ENCODE assay signal across 9 cellular contexts in the genomic region with DNA sequence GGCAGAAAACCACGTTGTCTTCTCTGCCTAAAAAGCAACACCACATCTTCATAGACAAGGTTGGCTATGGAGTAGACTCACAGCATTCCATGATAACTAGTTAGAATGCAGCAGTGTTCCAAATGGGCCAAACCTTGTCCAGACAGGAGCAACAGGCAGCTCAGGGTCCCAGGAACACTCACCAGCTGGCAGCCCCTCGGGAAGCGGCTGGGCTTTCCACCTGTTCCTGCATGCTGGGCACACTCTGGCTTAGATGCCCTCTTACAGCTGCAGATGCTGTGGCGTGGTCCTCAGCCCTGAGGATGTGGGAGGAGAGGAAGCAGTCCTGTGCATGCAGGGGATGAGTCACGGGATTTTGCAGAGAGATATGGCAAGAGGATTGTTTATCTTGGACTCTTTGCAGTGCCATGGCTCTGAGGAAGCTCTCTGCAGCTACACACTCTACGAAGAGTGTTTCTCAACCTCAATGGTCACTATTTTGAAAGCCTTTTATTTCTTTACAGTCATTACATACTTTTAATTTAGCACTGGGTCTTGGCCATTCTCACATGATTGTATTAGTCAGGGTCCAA. TPM values are rescaled to one million over a fixed set of nuclear protein-coding genes. Genes with fewer than 3 reads are reported as not detected.
A peak's percentile ranks its signal among the peaks of the same experiment; 100 is the strongest.
DNase-seq lines count a peak whose midpoint lies in the region; ATAC-seq and TF ChIP-seq lines count a peak whose summit lies in the region.
"Had no signal": no experiment of that assay in that cellular context is flagged by ENCODE, and none has a peak within 500 bp of the region (broad histone marks: within the 10 kb centered on the region; RNA-seq: fewer than 3 reads in every experiment).

No MANE protein-coding gene starts in this region.

- no peaks in the 10 kb centered on the region for H3K9me3 ChIP-seq in skeletal muscle satellite cell (replicated peaks; ENCODE audit: low read length)

- H3K4me2 ChIP-seq in skeletal muscle satellite cell (ENCODE audit: low read length), result peak overlapping the region; percentile 27

- H3K9me3 Mint-ChIP-seq in HFFc6, result no peaks in the 10 kb centered on the region
- H3K9me3 Mint-ChIP-seq: central memory CD8-positive, alpha-beta T cell had no signal

- H3K4me1 ChIP-seq in skeletal muscle satellite cell (ENCODE audit: control insufficient read depth, insufficient read depth, low read length), result peaks cover 36% of the 10 kb centered on the region

- H3K27me3 Mint-ChIP-seq in HFFc6 (ENCODE audit: insufficient read depth), result peaks cover 19% of the 10 kb centered on the region
- H3K27me3 Mint-ChIP-seq: central memory CD8-positive, alpha-beta T cell had no signal

- H3K4me1 Mint-ChIP-seq in HFFc6 (ENCODE audit: low read depth), result peaks cover 22% of the 10 kb centered on the region

- TF ChIP-seq CTCF in HFFc6 (IDR thresholded peaks at IDR 0.05), result no peak

- H3K27ac Mint-ChIP-seq in HFFc6, result peak overlapping the region; percentile 84

- no peaks in the 10 kb centered on the region for H3K27me3 ChIP-seq in skeletal muscle satellite cell (ENCODE audit: control insufficient read depth, insufficient read depth, low read length)

- H3K4me3 ChIP-seq in skeletal muscle satellite cell (ENCODE audit: low read length), result no peak overlapping the region

- ATAC-seq in SK-N-SH treated with all-trans-retinoic acid at 6 μM for 48 hours (peak; percentile 99), HG03565 (IDR thresholded peaks at IDR 0.05; ENCODE audit: unreplicated experiment) (no peak), HG03025 (IDR thresholded peaks at IDR 0.05; ENCODE audit: low FRiP score, unreplicated experiment) (no peak)

- peak overlapping the region; percentile 55 for H3K4me3 Mint-ChIP-seq in HFFc6
- H3K4me3 Mint-ChIP-seq: central memory CD8-positive, alpha-beta T cell had no signal

- DNase-seq in AG08396 (ENCODE audit: low spot score), result peak; percentile 96
- peak; percentile 93 for DNase-seq in HFFc6
- DNase-seq in fibroblast of the conjunctiva (ENCODE audit: low read depth), result peak; percentile 93
- DNase-seq in activated effector memory CD4-positive, alpha-beta T cell treated with Interleukin-2 at 50 U/mL for 16 hours, result no peak

- H3K36me3 ChIP-seq in skeletal muscle satellite cell (ENCODE audit: insufficient read depth, low read length), result no peaks in the 10 kb centered on the region

- no peaks in the 10 kb centered on the region; the same call in 1 of the 2 replicates for H3K36me3 Mint-ChIP-seq in HFFc6 (ENCODE audit: low read depth)

- H3K9ac ChIP-seq in skeletal muscle satellite cell (ENCODE audit: low read depth, low read length), result no peak overlapping the region

TF ChIP-seq in SK-N-SH treated with all-trans-retinoic acid at 6 μM for 48 hours, 23 proteins besides CTCF, POLR2A, EP300 and RAD21:
- TF ChIP-seq, protein P1, sequence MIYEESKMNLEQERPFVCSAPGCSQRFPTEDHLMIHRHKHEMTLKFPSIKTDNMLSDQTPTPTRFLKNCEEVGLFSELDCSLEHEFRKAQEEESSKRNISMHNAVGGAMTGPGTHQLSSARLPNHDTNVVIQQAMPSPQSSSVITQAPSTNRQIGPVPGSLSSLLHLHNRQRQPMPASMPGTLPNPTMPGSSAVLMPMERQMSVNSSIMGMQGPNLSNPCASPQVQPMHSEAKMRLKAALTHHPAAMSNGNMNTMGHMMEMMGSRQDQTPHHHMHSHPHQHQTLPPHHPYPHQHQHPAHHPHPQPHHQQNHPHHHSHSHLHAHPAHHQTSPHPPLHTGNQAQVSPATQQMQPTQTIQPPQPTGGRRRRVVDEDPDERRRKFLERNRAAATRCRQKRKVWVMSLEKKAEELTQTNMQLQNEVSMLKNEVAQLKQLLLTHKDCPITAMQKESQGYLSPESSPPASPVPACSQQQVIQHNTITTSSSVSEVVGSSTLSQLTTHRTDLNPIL (CRISPR knock-in tag; IDR thresholded peaks at IDR 0.05; ENCODE audit: low read depth), result no peak
- TF ChIP-seq SNAI2 (CRISPR knock-in tag; IDR thresholded peaks at IDR 0.05), result peak; percentile 58; the same call in 1 of the 2 replicates
- peak; percentile 59; the same call in 1 of the 2 replicates for TF ChIP-seq TSHZ2 (CRISPR knock-in tag; IDR thresholded peaks at IDR 0.05)
- TF ChIP-seq POU6F1 (CRISPR knock-in tag; IDR thresholded peaks at IDR 0.05; ENCODE audit: borderline replicate concordance, low read depth), result no peak
- 0 out of 2 replicates have a peak, but pooled peaks have one; percentile 45 for TF ChIP-seq ISL1 (CRISPR knock-in tag; IDR thresholded peaks at IDR 0.05)

RNA-seq across cellular contexts. Expression of gene NRROS, which starts 11.3 kb away (rescaled TPM):
- total RNA-seq in HFFc6 (2021; fragmentation: NEBNext Ultra II Directional; extraction: Animal tissue kit (Norgen Biotek cat#: 25700)), result under 1 TPM in 5 of 6 experiments, not detected in 1; 0.07 to 0.23 (median 0.13) TPM
- total RNA-seq in skeletal muscle satellite cell (2012; rRNA removed), result 1.5 and 2.8 TPM in 2 replicates
